8 cellular contexts compared by ENCODE assay signal in the genomic region with DNA sequence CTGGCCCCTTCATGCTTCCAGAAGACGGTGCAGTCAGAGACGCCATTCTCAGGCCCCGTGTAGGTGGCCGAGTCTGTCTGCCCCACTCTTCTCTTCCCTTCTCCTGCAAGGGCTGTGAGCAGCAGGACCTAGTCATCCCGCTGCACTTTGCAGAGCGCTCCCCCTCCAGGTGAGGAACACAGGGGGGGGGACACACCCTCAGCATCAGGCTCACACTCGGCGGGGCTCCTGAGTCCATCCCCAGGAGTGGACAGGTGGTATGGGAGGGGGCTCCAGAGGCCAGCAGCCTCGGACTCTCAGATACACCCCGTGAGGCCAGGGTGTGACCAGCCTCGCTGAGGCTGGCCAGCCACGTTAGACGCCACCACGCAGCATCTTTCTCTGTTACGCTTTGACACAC.
"Had no signal": no experiment of that assay in that cellular context is flagged by ENCODE, and none has a peak within 500 bp of the region (broad histone marks: within the 10 kb centered on the region; RNA-seq: fewer than 3 reads in every experiment).

No MANE protein-coding gene starts in this region.

- H3K27ac Mint-ChIP-seq: GM23338, HFFc6, IgD-negative memory B cell had no signal

- ATAC-seq: GM23338, HCT116, HepG2 had no signal

- H3K4me1 Mint-ChIP-seq: IgD-negative memory B cell had no signal

- H3K4me3 ChIP-seq: GM23338, HAP-1 had no signal

- H3K4me2 ChIP-seq: GM23338 had no signal

- DNase-seq: H7, HFFc6 had no signal

- FAIRE-seq: HepG2 had no signal

- H3K9me3 Mint-ChIP-seq: IgD-negative memory B cell had no signal

- H3K36me3 Mint-ChIP-seq: IgD-negative memory B cell had no signal

- H3K9me3 ChIP-seq: HAP-1 had no signal

- H2AFZ ChIP-seq: GM23338 had no signal

- H3K4me3 Mint-ChIP-seq: GM23338, HFFc6, IgD-negative memory B cell had no signal

- H3K4me1 ChIP-seq: HAP-1 had no signal

- H3K27ac ChIP-seq: HL-60 had no signal

- H3K36me3 ChIP-seq: HAP-1 had no signal
